In genomic region chr6:26141378-26141901, GRCh38 we compare ENCODE assay signal across 16 cellular contexts. TPM values are rescaled to one million over a fixed set of nuclear protein-coding genes. Genes with fewer than 3 reads are reported as not detected.
DNase-seq lines count a peak whose midpoint lies in the region; ATAC-seq and TF ChIP-seq lines count a peak whose summit lies in the region.
"Had no signal": no experiment of that assay in that cellular context is flagged by ENCODE, and none has a peak within 500 bp of the region (broad histone marks: within the 10 kb centered on the region; RNA-seq: fewer than 3 reads in every experiment).

No MANE protein-coding gene starts in this region.

- no peaks in the 10 kb centered on the region for H3K27me3 Mint-ChIP-seq in type B pancreatic cell
- H3K27me3 Mint-ChIP-seq: activated CD4-positive, alpha-beta memory T cell treated with anti-CD3 and anti-CD28 coated beads, Interleukin-2, amount 10 ng/mL, durations not matched to agents 7 days and 5 days had no signal

- peaks cover 32% of the 10 kb centered on the region for H3K36me3 ChIP-seq in left ventricle myocardium inferior

- H3K27ac ChIP-seq in left ventricle myocardium inferior (replicated peaks) (no peak overlapping the region), dorsolateral prefrontal cortex (peak overlapping the region; percentile 67 to 97 (median 91))
- H3K27ac ChIP-seq: HL-60, Peyer's patch, transverse colon had no signal

- H3K27ac Mint-ChIP-seq in type B pancreatic cell, result peak overlapping the region; percentile 38
- H3K27ac Mint-ChIP-seq: activated CD4-positive, alpha-beta memory T cell treated with anti-CD3 and anti-CD28 coated beads, Interleukin-2, amount 10 ng/mL, durations not matched to agents 7 days and 5 days; activated T-helper 2 cell treated with anti-CD3 and anti-CD28 coated beads, Interferon-gamma antibody, Interleukin-2, Interleukin-4, amounts not matched to agents 10 μg/mL and 5 μg/mL and 100 μg/mL, durations not matched to agents 14 hours and 24 hours and 36 hours had no signal

- peaks cover 16% of the 10 kb centered on the region for H3K4me1 ChIP-seq in left ventricle myocardium inferior
- H3K4me1 ChIP-seq: Peyer's patch, transverse colon had no signal

- TF ChIP-seq CTCF in left ventricle myocardium inferior (IDR thresholded peaks at IDR 0.05; ENCODE audit: borderline replicate concordance), result no peak
- TF ChIP-seq CTCF in dorsolateral prefrontal cortex (IDR thresholded peaks at IDR 0.05 in 54 of 56, conservative IDR thresholded peaks at IDR 0.05 in 2 of 56; ENCODE audit: low read depth in 1 of 56, partially characterized antibody in 56 of 56), result no peak
- no peak for TF ChIP-seq CTCF in type B pancreatic cell (conservative IDR thresholded peaks at IDR 0.05)

- H3K9me3 ChIP-seq in left ventricle myocardium inferior (replicated peaks), result no peaks in the 10 kb centered on the region
- H3K9me3 ChIP-seq: Peyer's patch, transverse colon had no signal

- no peak for DNase-seq in Right ventricle myocardium inferior (ENCODE audit: missing footprints)
- no peak for DNase-seq in left ventricle myocardium inferior
- peak in 9 of 10 donors; percentile 42 to 89 (median 78) for DNase-seq in dorsolateral prefrontal cortex
- peak; percentile 76 for DNase-seq in midbrain (lab: John Stamatoyannopoulos, UW)
- no peak for DNase-seq in type B pancreatic cell (ENCODE audit: extremely low spot score, unreplicated experiment)
- DNase-seq in NCI-H2227 (lab: John Stamatoyannopoulos, UW; ENCODE audit: unreplicated experiment), result no peak
- no peak for DNase-seq in NCI-H510A (lab: John Stamatoyannopoulos, UW)
- DNase-seq in activated CD4-positive, alpha-beta T cell treated with anti-CD3 and anti-CD28 coated beads, Interleukin-2, amount 50 U/mL, for 48 hours, result no peak
- DNase-seq: activated CD4-positive, alpha-beta memory T cell treated with anti-CD3 and anti-CD28 coated beads, Interleukin-2, amount 10 ng/mL, durations not matched to agents 7 days and 5 days; HCEC 1CT; left cardiac atrium; Peyer's patch; T-helper 9 cell; transverse colon had no signal

- H3K4me3 Mint-ChIP-seq in type B pancreatic cell, result peak overlapping the region; percentile 2
- H3K4me3 Mint-ChIP-seq: activated CD4-positive, alpha-beta memory T cell treated with anti-CD3 and anti-CD28 coated beads, Interleukin-2, amount 10 ng/mL, durations not matched to agents 7 days and 5 days had no signal

- H3K27me3 ChIP-seq in left ventricle myocardium inferior (ENCODE audit: low read depth), result no peaks in the 10 kb centered on the region
- H3K27me3 ChIP-seq in dorsolateral prefrontal cortex, result no peaks in the 10 kb centered on the region
- H3K27me3 ChIP-seq: Peyer's patch, transverse colon had no signal

- H3K4me1 Mint-ChIP-seq in type B pancreatic cell (ENCODE audit: unreplicated experiment), result peaks cover 15% of the 10 kb centered on the region

- peak; percentile 39 for ATAC-seq in Right ventricle myocardium inferior

- H3K4me3 ChIP-seq in left ventricle myocardium inferior, result no peak overlapping the region
- H3K4me3 ChIP-seq in dorsolateral prefrontal cortex, result peak overlapping the region in 34 of 59 donors; percentile 0 to 52 (median 21)
- H3K4me3 ChIP-seq: Peyer's patch, transverse colon had no signal

- intact Hi-C loops in Right ventricle myocardium inferior (cut with DNase I) (no loop called here), left ventricle myocardium inferior (cut with micrococcal nuclease) (no loop called here), dorsolateral prefrontal cortex (cut with DNase I) (loop anchor here in 1 of 2 donors (1.0 to 2.0 kb wide), 2 partner anchors 15 kb away; a partner anchor contains a TSS)

- H3K36me3 Mint-ChIP-seq in type B pancreatic cell, result peaks cover 5% of the 10 kb centered on the region

- H3K9me3 Mint-ChIP-seq in type B pancreatic cell, result no peaks in the 10 kb centered on the region
- H3K9me3 Mint-ChIP-seq: activated CD4-positive, alpha-beta memory T cell treated with anti-CD3 and anti-CD28 coated beads, Interleukin-2, amount 10 ng/mL, durations not matched to agents 7 days and 5 days; activated T-helper 2 cell treated with anti-CD3 and anti-CD28 coated beads, Interferon-gamma antibody, Interleukin-2, Interleukin-4, amounts not matched to agents 10 μg/mL and 5 μg/mL and 100 μg/mL, durations not matched to agents 14 hours and 24 hours and 36 hours had no signal

RNA-seq across cellular contexts. Expression of gene HFE, which starts 54.2 kb away (rescaled TPM):
- total RNA-seq in Right ventricle myocardium inferior, result 5.3 TPM
- 3.4 TPM for total RNA-seq in left ventricle myocardium inferior
- total RNA-seq in dorsolateral prefrontal cortex, result 1 to 10 TPM in 117 of 120 experiments, under 1 TPM in 3; 0.71 to 8.5 (median 2.6) TPM
- total RNA-seq in type B pancreatic cell (ENCODE audit: low replicate concordance), result 2.2 and 2.6 TPM in 2 replicates

Comparison
In these comparisons a context has a peak if more than half of its experiments do, and no peak if none do; other contexts are left out.
1. DNase-seq: peak in dorsolateral prefrontal cortex (9 of 10) and midbrain (single experiment); none in Right ventricle myocardium inferior (single experiment), left ventricle myocardium inferior (single experiment), type B pancreatic cell (single experiment), NCI-H2227 (single experiment), NCI-H510A (single experiment) and activated CD4-positive, alpha-beta T cell treated with anti-CD3 and anti-CD28 coated beads, Interleukin-2, amount 50 U/mL, for 48 hours (0 of 2).